Comparison of ENCODE assay signal across 8 cellular contexts in genomic region chr10:3472705-3473078, GRCh38.
DNase-seq lines count a peak whose midpoint lies in the region.

No MANE protein-coding gene starts in this region.

- no peaks in the 10 kb centered on the region for H3K36me3 Mint-ChIP-seq in T-helper 2 cell treated with Interferon-gamma antibody and Interleukin-4, amounts not matched to agents 5 μg/mL and 100 μg/mL, for 36 hours (ENCODE audit: low read depth)

- H3K4me1 Mint-ChIP-seq in T-helper 2 cell treated with Interferon-gamma antibody and Interleukin-4, amounts not matched to agents 5 μg/mL and 100 μg/mL, for 36 hours (ENCODE audit: low read depth): peaks cover 45% of the 10 kb centered on the region

- no peak for DNase-seq in T-helper 2 cell treated with Interferon-gamma antibody and Interleukin-4, amounts not matched to agents 5 μg/mL and 100 μg/mL, for 36 hours (ENCODE audit: low spot score)
- DNase-seq in T-helper 2 cell: no peak
- peak; percentile 97 for DNase-seq in kidney glomerular epithelial cell (lab: John Stamatoyannopoulos, UW)
- no peak for DNase-seq in central memory CD4-positive, alpha-beta T cell
- no peak for DNase-seq in NCI-H748 treated with DMSO at 0.1 percent for 48 hours (lab: John Stamatoyannopoulos, UW)
- DNase-seq in mesenteric fat pad (ENCODE audit: low spot score): no peak

- H3K27ac ChIP-seq in angular gyrus (ENCODE audit: low read depth, low read length) (peak overlapping the region; percentile 71), temporal lobe (ENCODE audit: low read depth, low read length) (peak overlapping the region; percentile 97)

- H3K4me3 Mint-ChIP-seq in T-helper 2 cell treated with Interferon-gamma antibody and Interleukin-4, amounts not matched to agents 5 μg/mL and 100 μg/mL, for 36 hours: peak overlapping the region; percentile 81

- H3K9me3 Mint-ChIP-seq in T-helper 2 cell treated with Interferon-gamma antibody and Interleukin-4, amounts not matched to agents 5 μg/mL and 100 μg/mL, for 36 hours: no peaks in the 10 kb centered on the region

- no peak overlapping the region for H3K27ac Mint-ChIP-seq in T-helper 2 cell treated with Interferon-gamma antibody and Interleukin-4, amounts not matched to agents 5 μg/mL and 100 μg/mL, for 36 hours

- peaks cover 4% of the 10 kb centered on the region for H3K27me3 Mint-ChIP-seq in T-helper 2 cell treated with Interferon-gamma antibody and Interleukin-4, amounts not matched to agents 5 μg/mL and 100 μg/mL, for 36 hours (ENCODE audit: low read depth)
